Comparison of ENCODE assay signal across 5 cellular contexts in the genomic region with DNA sequence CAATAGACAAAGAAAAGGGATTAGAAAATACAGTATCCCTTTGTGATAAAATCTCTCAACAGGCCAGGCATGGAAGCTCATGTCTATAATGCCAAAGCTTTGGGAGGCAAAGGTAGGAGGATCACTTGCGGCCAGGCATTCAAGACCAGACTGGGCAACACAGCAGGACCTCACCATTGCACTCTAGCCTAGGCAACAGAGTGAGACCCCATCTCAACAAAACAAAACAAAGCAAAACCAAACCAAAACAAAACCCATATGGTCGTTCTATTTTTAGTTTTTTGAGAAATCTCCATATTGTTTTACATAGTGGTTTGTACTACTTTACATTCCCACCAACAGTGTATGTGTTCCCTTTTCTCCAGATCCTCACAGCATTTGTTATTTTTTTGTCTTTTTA.
"Had no signal": no experiment of that assay in that cellular context is flagged by ENCODE, and none has a peak within 500 bp of the region (broad histone marks: within the 10 kb centered on the region; RNA-seq: fewer than 3 reads in every experiment).

No MANE protein-coding gene starts in this region.

- H3K4me1 Mint-ChIP-seq: IgD-negative memory B cell had no signal

- ATAC-seq: HepG2, K562 had no signal

- H3K4me3 Mint-ChIP-seq: IgD-negative memory B cell had no signal

- H3K27me3 Mint-ChIP-seq: IgD-negative memory B cell had no signal

- DNase-seq: IMR-90, KBM-7 had no signal

- H3K27ac Mint-ChIP-seq: IgD-negative memory B cell had no signal
